Comparison of ENCODE assay signal across 34 cellular contexts in the genomic region with DNA sequence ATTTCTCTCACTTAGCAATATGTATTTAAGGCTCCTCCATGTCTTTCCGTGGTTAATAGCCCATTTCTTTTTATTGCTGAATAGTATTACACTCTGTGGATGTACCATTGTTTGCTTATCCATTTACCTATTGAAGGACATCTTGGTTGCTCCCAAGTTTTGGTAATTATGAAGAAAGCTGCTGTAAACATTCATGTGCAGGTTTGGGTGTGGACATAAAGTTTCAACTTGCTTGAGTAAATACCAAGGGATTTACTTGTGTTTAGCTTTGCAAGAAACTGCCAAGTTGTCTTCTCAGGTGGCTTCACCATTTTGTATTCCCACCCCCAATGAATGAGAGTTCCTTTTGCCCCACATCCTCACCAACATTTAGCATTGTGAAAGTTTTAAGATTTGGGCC. TPM values are rescaled to one million over a fixed set of nuclear protein-coding genes. Genes with fewer than 3 reads are reported as not detected.
"Had no signal": no experiment of that assay in that cellular context is flagged by ENCODE, and none has a peak within 500 bp of the region (broad histone marks: within the 10 kb centered on the region; RNA-seq: fewer than 3 reads in every experiment).

No MANE protein-coding gene starts in this region.

- H3K4me3 ChIP-seq: gastrocnemius medialis, heart right ventricle had no signal

- H3K27ac ChIP-seq: brain microvascular endothelial cell, gastrocnemius medialis, heart right ventricle, WERI-Rb-1 had no signal

- ATAC-seq: activated CD4-positive, CD25-positive, alpha-beta regulatory T cell treated with anti-CD3 and anti-CD28 coated beads, Interleukin-2, amount 50 U/mL, for 24 hours; activated CD8-positive, alpha-beta T cell treated with anti-CD3 and anti-CD28 coated beads for 36 hours; activated T-cell treated with anti-CD3 and anti-CD28 coated beads, Interleukin-2, amount 50 U/mL, for 4 hours; activated T-helper 17 cell treated with anti-CD3 and anti-CD28 coated beads, Interleukin-2, amount 50 U/mL, for 72 hours; effector memory CD8-positive, alpha-beta T cell; esophagus mucosa; foreskin keratinocyte; gastrocnemius medialis; heart right ventricle; T-helper 17 cell had no signal

- H3K36me3 ChIP-seq: brain microvascular endothelial cell, gastrocnemius medialis, heart right ventricle, WERI-Rb-1 had no signal

- H3K4me1 ChIP-seq: foreskin keratinocyte, gastrocnemius medialis, heart right ventricle had no signal

- DNase-seq: activated B cell treated with CpG ODN at 0.5 μM for 24 hours; activated CD4-positive, alpha-beta T cell treated with anti-CD3 and anti-CD28 coated beads for 48 hours; activated CD4-positive, alpha-beta T cell treated with anti-CD3 and anti-CD28 coated beads, Interleukin-2, amount 50 U/mL, for 1 hour; activated CD4-positive, alpha-beta T cell treated with anti-CD3 and anti-CD28 coated beads, Interleukin-2, amount 50 U/mL, for 48 hours; activated CD8-positive, alpha-beta memory T cell treated with anti-CD3 and anti-CD28 coated beads for 24 hours; activated CD8-positive, alpha-beta T cell treated with anti-CD3 and anti-CD28 coated beads for 36 hours; activated effector memory CD4-positive, alpha-beta T cell treated with Interleukin-2 at 50 U/mL for 16 hours; activated gamma-delta T cell treated with Interleukin-2 at 50 U/mL for 16 hours; activated naive CD4-positive, alpha-beta T cell treated with anti-CD3 and anti-CD28 coated beads, Interleukin-2, amount 50 U/mL, for 16 hours; activated naive CD4-positive, alpha-beta T cell treated with Interleukin-2 at 50 U/mL for 16 hours; activated T-cell treated with anti-CD3 and anti-CD28 coated beads, Interleukin-2, amount 50 U/mL, for 4 hours; amniotic stem cell; anterior cingulate cortex; brain microvascular endothelial cell; cortex of kidney; dermis blood vessel endothelial cell; effector CD4-positive, alpha-beta T cell; effector memory CD8-positive, alpha-beta T cell; gastrocnemius medialis; glutamatergic neuron; heart right ventricle; T-helper 1 cell; T-helper 17 cell; T1000; WERI-Rb-1 had no signal

- H3K9me3 ChIP-seq: gastrocnemius medialis had no signal

RNA-seq across cellular contexts. Expression of a gene that starts 9.5 kb away (rescaled TPM):
- total RNA-seq: activated T-cell treated with anti-CD3 and anti-CD28 coated beads, Interleukin-2, amount 50 U/mL, for 4 hours; astrocyte; bronchial epithelial cell; cardiac septum; dermis blood vessel endothelial cell; esophagus mucosa; foreskin keratinocyte; gastrocnemius medialis; T-helper 17 cell had no signal

RNA-seq across cellular contexts. Expression of a gene that starts 9.6 kb away (rescaled TPM):
- total RNA-seq: activated B cell treated with CpG ODN at 0.5 μM for 24 hours, astrocyte, bronchial epithelial cell, cardiac septum, chondrocyte, esophagus mucosa, foreskin keratinocyte, gastrocnemius medialis, heart right ventricle, T-helper 17 cell had no signal

RNA-seq across cellular contexts. Expression of a gene that starts 57.2 kb away (rescaled TPM):
- total RNA-seq: activated B cell treated with CpG ODN at 0.5 μM for 24 hours; activated CD8-positive, alpha-beta T cell treated with anti-CD3 and anti-CD28 coated beads for 36 hours; bronchial epithelial cell; dermis blood vessel endothelial cell; epithelial cell of proximal tubule had no signal
